In the genomic region with DNA sequence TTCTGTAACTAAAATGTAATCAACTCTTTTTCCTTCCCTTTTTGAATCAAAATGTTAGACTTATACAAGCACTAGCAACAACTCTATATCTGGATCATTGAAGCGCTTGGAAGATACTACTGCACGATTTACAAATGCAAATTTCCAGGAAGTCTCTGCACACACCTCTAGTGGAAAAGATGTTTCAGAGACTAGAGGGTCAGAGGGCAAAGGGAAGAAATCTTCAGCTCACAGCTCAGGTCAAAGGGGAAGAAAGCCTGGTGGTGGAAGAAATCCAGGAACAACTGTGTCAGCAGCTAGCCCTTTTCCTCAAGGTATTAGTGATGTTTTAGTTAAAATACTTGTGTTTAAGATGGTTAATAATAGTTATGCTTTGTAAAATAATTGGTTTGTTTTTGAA, we compare ENCODE assay signal across 25 cellular contexts.
"Had no signal": no experiment of that assay in that cellular context is flagged by ENCODE, and none has a peak within 500 bp of the region (broad histone marks: within the 10 kb centered on the region; RNA-seq: fewer than 3 reads in every experiment).

No MANE protein-coding gene starts in this region.

- H3K4me3 Mint-ChIP-seq: activated CD4-positive, alpha-beta memory T cell treated with anti-CD3 and anti-CD28 coated beads, Interleukin-2, amount 10 ng/mL, durations not matched to agents 7 days and 5 days; activated CD4-positive, alpha-beta T cell treated with anti-CD3 and anti-CD28 coated beads, Interleukin-2, amount 10 ng/mL, durations not matched to agents 7 days and 5 days; activated naive CD4-positive, alpha-beta T cell treated with anti-CD3 and anti-CD28 coated beads, Interleukin-2, amount 10 ng/mL, durations not matched to agents 7 days and 5 days; activated naive CD8-positive, alpha-beta T cell treated with anti-CD3 and anti-CD28 coated beads, Interleukin-2, amount 10 ng/mL, durations not matched to agents 7 days and 5 days; activated T-cell treated with anti-CD3 and anti-CD28 coated beads, Interleukin-2, amount 50 U/mL, for 24 hours; brain; effector memory CD8-positive, alpha-beta T cell; natural killer cell had no signal

- H3K27ac Mint-ChIP-seq: activated CD4-positive, alpha-beta memory T cell treated with anti-CD3 and anti-CD28 coated beads, Interleukin-2, amount 10 ng/mL, durations not matched to agents 7 days and 5 days; activated CD4-positive, alpha-beta T cell treated with anti-CD3 and anti-CD28 coated beads, Interleukin-2, amount 10 ng/mL, durations not matched to agents 7 days and 5 days; activated naive CD4-positive, alpha-beta T cell treated with anti-CD3 and anti-CD28 coated beads, Interleukin-2, amount 10 ng/mL, durations not matched to agents 7 days and 5 days; activated naive CD8-positive, alpha-beta T cell treated with anti-CD3 and anti-CD28 coated beads, Interleukin-2, amount 10 ng/mL, durations not matched to agents 7 days and 5 days; activated T-cell treated with anti-CD3 and anti-CD28 coated beads, Interleukin-2, amount 50 U/mL, for 24 hours; brain; effector memory CD8-positive, alpha-beta T cell; natural killer cell had no signal

- H3K9me3 ChIP-seq: ascending aorta, left lung, lower lobe of right lung, spleen, thoracic aorta had no signal

- H3K27ac ChIP-seq: ascending aorta, left lung, lower lobe of right lung, spleen, thoracic aorta had no signal

- ATAC-seq: effector memory CD8-positive, alpha-beta T cell; left lung; lower lobe of right lung; natural killer cell; right cardiac atrium had no signal

- H3K36me3 Mint-ChIP-seq: natural killer cell had no signal

- H3K9me3 Mint-ChIP-seq: activated CD4-positive, alpha-beta memory T cell treated with anti-CD3 and anti-CD28 coated beads, Interleukin-2, amount 10 ng/mL, durations not matched to agents 7 days and 5 days; activated CD4-positive, alpha-beta T cell treated with anti-CD3 and anti-CD28 coated beads, Interleukin-2, amount 10 ng/mL, durations not matched to agents 7 days and 5 days; activated naive CD4-positive, alpha-beta T cell treated with anti-CD3 and anti-CD28 coated beads, Interleukin-2, amount 10 ng/mL, durations not matched to agents 7 days and 5 days; activated naive CD8-positive, alpha-beta T cell treated with anti-CD3 and anti-CD28 coated beads, Interleukin-2, amount 10 ng/mL, durations not matched to agents 7 days and 5 days; activated T-cell treated with anti-CD3 and anti-CD28 coated beads, Interleukin-2, amount 50 U/mL, for 24 hours; brain; effector memory CD8-positive, alpha-beta T cell; natural killer cell had no signal

- H3K4me1 ChIP-seq: ascending aorta, left lung, lower lobe of right lung had no signal

- H3K27me3 ChIP-seq: ascending aorta, left lung, spleen had no signal

- DNase-seq: activated CD4-positive, alpha-beta memory T cell treated with anti-CD3 and anti-CD28 coated beads, Interleukin-2, amount 10 ng/mL, durations not matched to agents 7 days and 5 days; activated CD4-positive, alpha-beta T cell treated with anti-CD3 and anti-CD28 coated beads, Interleukin-2, amount 10 ng/mL, durations not matched to agents 7 days and 5 days; activated CD4-positive, CD25-positive, alpha-beta regulatory T cell treated with anti-CD3 and anti-CD28 coated beads, Interleukin-2, amount 50 U/mL, for 72 hours; activated CD8-positive, alpha-beta memory T cell treated with anti-CD3 and anti-CD28 coated beads, Interleukin-2, amount 50 U/mL, for 48 hours; activated gamma-delta T cell; activated naive CD4-positive, alpha-beta T cell treated with anti-CD3 and anti-CD28 coated beads, Interleukin-2, amount 10 ng/mL, durations not matched to agents 7 days and 5 days; activated naive CD8-positive, alpha-beta T cell treated with anti-CD3 and anti-CD28 coated beads, Interleukin-2, amount 10 ng/mL, durations not matched to agents 7 days and 5 days; activated T-cell treated with anti-CD3 and anti-CD28 coated beads, Interleukin-2, amount 50 U/mL, for 24 hours; cortex of kidney; effector memory CD8-positive, alpha-beta T cell; erythroblast; head of caudate nucleus; left lung; lower lobe of right lung; mesendoderm; natural killer cell; posterior cingulate gyrus; right cardiac atrium; stimulated activated naive CD4-positive, alpha-beta T cell treated with Interleukin-2 at 50 U/mL for 16 hours; T-helper 2 cell; trophoblast cell had no signal

- H3K4me3 ChIP-seq: ascending aorta, left lung, lower lobe of right lung, spleen, thoracic aorta had no signal

- H3K36me3 ChIP-seq: thoracic aorta had no signal
